In the genomic region with DNA sequence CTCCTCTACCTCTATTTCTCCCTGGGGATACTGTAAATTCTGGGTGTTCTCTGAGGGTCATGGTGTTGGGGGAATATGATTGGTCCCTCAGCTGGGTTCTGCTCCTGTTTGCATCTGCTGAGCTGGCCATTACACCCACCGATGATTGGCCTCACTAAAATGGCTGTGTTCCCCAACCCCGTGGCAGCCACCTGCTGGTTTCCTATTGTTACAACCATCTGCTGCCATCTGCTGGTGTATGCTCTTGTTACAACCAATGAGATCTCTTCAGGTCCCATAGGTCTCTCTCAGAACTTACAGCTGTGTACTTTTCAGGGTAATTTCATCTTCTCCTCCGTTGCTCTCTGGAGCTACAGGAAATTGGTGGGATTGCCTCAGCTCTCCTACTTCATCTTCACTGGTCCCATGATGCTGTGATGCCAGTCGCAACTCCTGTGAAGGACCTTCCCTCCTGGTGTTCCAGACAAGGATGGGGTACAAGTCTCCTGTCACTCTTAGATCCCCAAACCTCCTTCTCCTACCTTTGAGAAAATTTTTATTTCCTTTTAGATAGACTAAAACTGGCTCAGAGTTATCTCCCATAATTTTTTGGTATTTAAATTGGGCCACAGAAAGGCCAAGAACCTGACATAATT, we compare ENCODE assay signal across 8 cellular contexts.
DNase-seq lines count a peak whose midpoint lies in the region; ATAC-seq and TF ChIP-seq lines count a peak whose summit lies in the region.

No MANE protein-coding gene starts in this region.

- DNase-seq in GM13977 (ENCODE audit: low spot score) (peak; percentile 38), NCI-H1105 treated with DMSO at 0.1 percent for 48 hours (lab: John Stamatoyannopoulos, UW) (peak; percentile 92), SKM-1 treated with dmso at 0.1 percent for 144 hours (lab: John Stamatoyannopoulos, UW; ENCODE audit: unreplicated experiment) (peak; percentile 75), cardiac muscle cell (ENCODE audit: low read depth in 1 of 2, low spot score in 1 of 2) (peak; percentile 87 to 94), psoas muscle (peak; percentile 51 to 63), 8988T (no peak)

- H3K27me3 ChIP-seq in cardiac muscle cell (no peaks in the 10 kb centered on the region), psoas muscle (ENCODE audit: insufficient read depth in 3 of 3, low read length in 2 of 3) (no peaks in the 10 kb centered on the region)

- H3K4me3 ChIP-seq in cardiac muscle cell, result no peak overlapping the region
- H3K4me3 ChIP-seq in psoas muscle, result no peak overlapping the region

- H3K36me3 Mint-ChIP-seq in activated naive CD8-positive, alpha-beta T cell, result no peaks in the 10 kb centered on the region

- peak overlapping the region; percentile 51 for H3K27ac Mint-ChIP-seq in activated naive CD8-positive, alpha-beta T cell

- H3K9me3 Mint-ChIP-seq in activated naive CD8-positive, alpha-beta T cell (ENCODE audit: low read depth), result no peaks in the 10 kb centered on the region

- H3K4me1 ChIP-seq in cardiac muscle cell (ENCODE audit: low read depth), result no peaks in the 10 kb centered on the region
- no peaks in the 10 kb centered on the region for H3K4me1 ChIP-seq in psoas muscle

- H3K4me3 Mint-ChIP-seq in activated naive CD8-positive, alpha-beta T cell, result peak overlapping the region; percentile 27

- H3K36me3 ChIP-seq in cardiac muscle cell (no peaks in the 10 kb centered on the region), psoas muscle (ENCODE audit: insufficient read depth in 1 of 2, low read depth in 1 of 2) (no peaks in the 10 kb centered on the region)

- no peak overlapping the region for H3K27ac ChIP-seq in cardiac muscle cell
- H3K27ac ChIP-seq in psoas muscle, result no peak overlapping the region

- TF ChIP-seq CTCF in GM13977 (IDR thresholded peaks at IDR 0.05; ENCODE audit: extremely low read depth, insufficient read depth, missing control alignments) (peak; percentile 84), cardiac muscle cell (IDR thresholded peaks at IDR 0.05; ENCODE audit: low read depth, low read length) (peak; percentile 91), psoas muscle (IDR thresholded peaks at IDR 0.05) (peak; percentile 75)

- H3K9me3 ChIP-seq in cardiac muscle cell (ENCODE audit: low read depth) (no peaks in the 10 kb centered on the region), psoas muscle (no peaks in the 10 kb centered on the region)

- in situ Hi-C loops in GM13977 (cut with MboI; ENCODE audit: low pct_unique_long_range_greater_than_20kb, low sequenced_read_pairs, unreplicated experiment), result loop anchor here (25.0 kb wide), 1 partner anchor 860 kb away; no protein-coding TSS in a partner anchor

- 22 to 24% (median 24%) methylated on average over 4 of the region's 4 CpGs for WGBS in psoas muscle, 3 donors

- intact Hi-C loops in psoas muscle (cut with DNase I), result loop anchor here in 1 of 2 donors (2.0 to 5.0 kb wide), 2 partner anchors 260 to 407 kb away; no protein-coding TSS in a partner anchor

- H3K4me1 Mint-ChIP-seq in activated naive CD8-positive, alpha-beta T cell (ENCODE audit: low read depth), result peaks cover 3% of the 10 kb centered on the region

- ATAC-seq in HG02763 (IDR thresholded peaks at IDR 0.05; ENCODE audit: unreplicated experiment), result peak; percentile 100
- ATAC-seq in psoas muscle, result peak; percentile 75 to 91 (median 86)

- H3K27me3 Mint-ChIP-seq in activated naive CD8-positive, alpha-beta T cell, result no peaks in the 10 kb centered on the region
